9 cellular contexts compared by ENCODE assay signal in genomic region chr2:101806123-101806522, GRCh38.
DNase-seq lines count a peak whose midpoint lies in the region; ATAC-seq and TF ChIP-seq lines count a peak whose summit lies in the region.
"Had no signal": no experiment of that assay in that cellular context is flagged by ENCODE, and none has a peak within 500 bp of the region (broad histone marks: within the 10 kb centered on the region; RNA-seq: fewer than 3 reads in every experiment).

No MANE protein-coding gene starts in this region.

- H3K4me1 Mint-ChIP-seq in WTC11 = peaks cover 76% of the 10 kb centered on the region

- H3K4me1 ChIP-seq in left ventricle myocardium inferior (peaks cover 91% of the 10 kb centered on the region), subcutaneous abdominal adipose tissue (ENCODE audit: control insufficient read depth in 5 of 5, insufficient read depth in 5 of 5, low read length in 5 of 5) (peaks cover 6 to 56% (median 36%) of the 10 kb centered on the region in 5 donors), upper lobe of right lung (peaks cover 29% of the 10 kb centered on the region)

- intact Hi-C loops in left ventricle myocardium inferior (cut with micrococcal nuclease) (no loop called here), upper lobe of right lung (cut with DNase I) (no loop called here)

- H3K36me3 ChIP-seq in left ventricle myocardium inferior (no peaks in the 10 kb centered on the region), subcutaneous abdominal adipose tissue (ENCODE audit: control insufficient read depth in 5 of 5, insufficient read depth in 5 of 5, low read length in 5 of 5) (peaks cover 0 to 2% (median 0%) of the 10 kb centered on the region in 5 donors), upper lobe of right lung (no peaks in the 10 kb centered on the region)

- H3K9ac ChIP-seq in subcutaneous abdominal adipose tissue (ENCODE audit: low read length in 5 of 5) = peak overlapping the region in 1 of 5 donors; percentile 40

- H3K4me3 Mint-ChIP-seq in WTC11 = peak overlapping the region; percentile 8; the same call in 1 of the 2 replicates

- no peaks in the 10 kb centered on the region for H3K9me3 Mint-ChIP-seq in WTC11

- ATAC-seq in WTC11 = peak; percentile 40
- ATAC-seq in upper lobe of right lung = no peak

- CTCF ChIA-PET in WTC11 (lab: Charles Lee) = interaction anchor here (0.7 to 2.7 kb wide), 2 partner anchors 13 to 30 kb away, joined by 3 to 12 read pairs; no protein-coding TSS in a partner anchor

- H3K4me3 ChIP-seq in left ventricle myocardium inferior = peak overlapping the region; percentile 17
- peak overlapping the region in 1 of 5 donors; percentile 13 for H3K4me3 ChIP-seq in subcutaneous abdominal adipose tissue (ENCODE audit: low read depth in 1 of 5, low read length in 5 of 5)
- H3K4me3 ChIP-seq in upper lobe of right lung = no peak overlapping the region

- H3K9me3 ChIP-seq in left ventricle myocardium inferior (replicated peaks) = no peaks in the 10 kb centered on the region
- no peaks in the 10 kb centered on the region for H3K9me3 ChIP-seq in subcutaneous abdominal adipose tissue (ENCODE audit: control insufficient read depth in 5 of 5, low read length in 5 of 5)
- H3K9me3 ChIP-seq in upper lobe of right lung = no peaks in the 10 kb centered on the region

- H3K27ac ChIP-seq in left ventricle myocardium inferior (replicated peaks) (peak overlapping the region; percentile 75), subcutaneous abdominal adipose tissue (ENCODE audit: low read depth, low read length) (peak overlapping the region; percentile 74), upper lobe of right lung (no peak overlapping the region)

- TF ChIP-seq CTCF in WTC11 (IDR thresholded peaks at IDR 0.05) (no peak), left ventricle myocardium inferior (IDR thresholded peaks at IDR 0.05; ENCODE audit: borderline replicate concordance) (no peak), upper lobe of right lung (IDR thresholded peaks at IDR 0.05) (no peak)

- POLR2A ChIA-PET in WTC11 (lab: Charles Lee) = no interaction called here

- H3K27me3 Mint-ChIP-seq in WTC11 (ENCODE audit: low read depth) = no peaks in the 10 kb centered on the region

- H3K27ac Mint-ChIP-seq in WTC11 = peak overlapping the region; percentile 93

- H3K36me3 Mint-ChIP-seq in WTC11 = no peaks in the 10 kb centered on the region

- DNase-seq in activated gamma-delta T cell treated with Interleukin-2 at 50 U/mL for 16 hours (peak; percentile 38), activated gamma-delta T cell (lab: John Stamatoyannopoulos, UW) (no peak), WTC11 (ENCODE audit: low spot score) (no peak), left ventricle myocardium inferior (no peak), upper lobe of right lung (no peak), NCI-H345 (lab: John Stamatoyannopoulos, UW) (no peak), D341Med (ENCODE audit: low spot score) (no peak)
- DNase-seq: NCI-H2029 treated with DMSO at 0.1 percent for 48 hours had no signal

- H3K27me3 ChIP-seq in left ventricle myocardium inferior (ENCODE audit: low read depth) (no peaks in the 10 kb centered on the region), subcutaneous abdominal adipose tissue (ENCODE audit: control insufficient read depth in 5 of 5, insufficient read depth in 4 of 5, low read length in 5 of 5) (no peaks in the 10 kb centered on the region), upper lobe of right lung (no peaks in the 10 kb centered on the region)

TF ChIP-seq in WTC11, 78 proteins besides CTCF, POLR2A, EP300 and RAD21 (continues in another document):
- TF ChIP-seq CDX4 (CRISPR knock-in tag; IDR thresholded peaks at IDR 0.05; ENCODE audit: borderline replicate concordance) (no peak), ESRRA (CRISPR knock-in tag; IDR thresholded peaks at IDR 0.05; ENCODE audit: borderline replicate concordance) (no peak), FOXJ3 (CRISPR knock-in tag; IDR thresholded peaks at IDR 0.05; ENCODE audit: borderline replicate concordance) (no peak), AFF4 (CRISPR knock-in tag; IDR thresholded peaks at IDR 0.05; ENCODE audit: borderline replicate concordance) (no peak), TCF7 (CRISPR knock-in tag; IDR thresholded peaks at IDR 0.05; ENCODE audit: low read depth) (no peak), NR1H2 (CRISPR knock-in tag; IDR thresholded peaks at IDR 0.05) (no peak), USF1 (CRISPR knock-in tag; IDR thresholded peaks at IDR 0.05) (no peak), ETV6 (CRISPR knock-in tag; IDR thresholded peaks at IDR 0.05) (no peak), ZNF396 (CRISPR knock-in tag; IDR thresholded peaks at IDR 0.05; ENCODE audit: borderline replicate concordance) (no peak), RELA (CRISPR knock-in tag; IDR thresholded peaks at IDR 0.05; ENCODE audit: borderline replicate concordance) (no peak), E2F4 (CRISPR knock-in tag; IDR thresholded peaks at IDR 0.05; ENCODE audit: borderline replicate concordance, low read depth) (no peak)
- TF ChIP-seq, protein P1, sequence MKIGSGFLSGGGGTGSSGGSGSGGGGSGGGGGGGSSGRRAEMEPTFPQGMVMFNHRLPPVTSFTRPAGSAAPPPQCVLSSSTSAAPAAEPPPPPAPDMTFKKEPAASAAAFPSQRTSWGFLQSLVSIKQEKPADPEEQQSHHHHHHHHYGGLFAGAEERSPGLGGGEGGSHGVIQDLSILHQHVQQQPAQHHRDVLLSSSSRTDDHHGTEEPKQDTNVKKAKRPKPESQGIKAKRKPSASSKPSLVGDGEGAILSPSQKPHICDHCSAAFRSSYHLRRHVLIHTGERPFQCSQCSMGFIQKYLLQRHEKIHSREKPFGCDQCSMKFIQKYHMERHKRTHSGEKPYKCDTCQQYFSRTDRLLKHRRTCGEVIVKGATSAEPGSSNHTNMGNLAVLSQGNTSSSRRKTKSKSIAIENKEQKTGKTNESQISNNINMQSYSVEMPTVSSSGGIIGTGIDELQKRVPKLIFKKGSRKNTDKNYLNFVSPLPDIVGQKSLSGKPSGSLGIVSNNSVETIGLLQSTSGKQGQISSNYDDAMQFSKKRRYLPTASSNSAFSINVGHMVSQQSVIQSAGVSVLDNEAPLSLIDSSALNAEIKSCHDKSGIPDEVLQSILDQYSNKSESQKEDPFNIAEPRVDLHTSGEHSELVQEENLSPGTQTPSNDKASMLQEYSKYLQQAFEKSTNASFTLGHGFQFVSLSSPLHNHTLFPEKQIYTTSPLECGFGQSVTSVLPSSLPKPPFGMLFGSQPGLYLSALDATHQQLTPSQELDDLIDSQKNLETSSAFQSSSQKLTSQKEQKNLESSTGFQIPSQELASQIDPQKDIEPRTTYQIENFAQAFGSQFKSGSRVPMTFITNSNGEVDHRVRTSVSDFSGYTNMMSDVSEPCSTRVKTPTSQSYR (CRISPR knock-in tag; IDR thresholded peaks at IDR 0.05) = no peak
